In the genomic region with DNA sequence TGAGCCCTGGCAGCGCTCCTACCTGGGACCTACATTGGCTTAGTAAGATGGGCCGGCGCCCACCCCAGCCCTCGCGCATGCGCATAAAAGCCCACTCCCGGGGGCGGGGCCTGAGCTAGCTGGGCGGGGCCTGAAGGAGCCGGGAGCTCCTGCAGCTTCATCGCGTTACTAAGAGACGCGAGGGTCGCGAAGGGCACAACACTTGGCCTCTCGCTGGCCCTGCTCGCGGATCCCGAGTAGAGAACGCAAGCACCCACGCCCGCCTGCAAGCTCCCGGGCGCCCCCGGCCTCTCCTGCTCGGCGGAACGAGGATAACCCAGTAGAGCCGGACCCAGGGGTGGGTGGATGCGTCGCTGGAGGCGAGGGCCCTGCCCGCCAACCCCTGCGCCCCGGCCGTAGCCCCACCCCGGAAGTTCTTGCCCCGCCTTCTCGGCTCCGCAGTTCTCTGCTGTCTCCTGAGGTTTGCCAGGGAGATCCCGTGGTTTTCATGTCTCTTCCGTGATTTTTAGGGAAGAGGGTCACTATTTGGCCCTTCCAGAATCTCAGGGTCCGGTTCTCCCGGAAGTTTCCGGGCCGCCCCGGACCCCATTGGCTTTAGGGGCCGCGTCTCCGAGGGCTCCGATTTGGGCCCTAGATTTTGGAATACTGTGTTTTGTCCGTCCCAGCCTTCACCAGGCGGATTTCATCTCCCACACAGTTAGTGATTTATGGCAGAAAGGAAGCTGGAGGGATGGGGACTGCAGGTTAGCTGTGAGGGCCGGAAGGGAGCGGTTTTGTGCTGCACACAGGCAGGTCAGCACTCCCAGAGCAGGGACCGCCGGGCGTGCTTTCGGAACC, we compare ENCODE assay signal across 1 cellular context.
TF ChIP-seq lines count a peak whose summit lies in the region.

MEIG1 (plus strand) TSS at position 168 of the 837 bp plus-strand sequence. CDS start 7,081 bp downstream, outside the sequence.

TF ChIP-seq in K562, 482 proteins besides CTCF, POLR2A, EP300 and RAD21 (continued from another document and continues in another):
- TF ChIP-seq KLF13 (tag; IDR thresholded peaks at IDR 0.05; ENCODE audit: borderline replicate concordance, low read depth) (0 out of 2 replicates have a peak, but pooled peaks have one; percentile 16), MEIS2 (IDR thresholded peaks at IDR 0.05; ENCODE audit: partially characterized antibody) (peak; percentile 97), SRF (CRISPR knock-in tag; IDR thresholded peaks at IDR 0.05) (peak in 1 of 2 experiments; percentile 68; a peak in 1 of 4 replicates), BHLHE40 (IDR thresholded peaks at IDR 0.05; ENCODE audit: low read length) (0 out of 2 replicates have a peak, but pooled peaks have one; percentile 16), CXXC5 (CRISPR knock-in tag; IDR thresholded peaks at IDR 0.05) (peak; percentile 68), ARNT (IDR thresholded peaks at IDR 0.05) (peak in 1 of 2 experiments; percentile 61; a peak in 2 of 4 replicates), ZBTB49 (CRISPR knock-in tag; IDR thresholded peaks at IDR 0.05; ENCODE audit: borderline replicate concordance) (no peak), GTF2A2 (tag; IDR thresholded peaks at IDR 0.05) (peak; percentile 67), MYBL2 (IDR thresholded peaks at IDR 0.05; ENCODE audit: low read depth) (no peak), MYBL2 (CRISPR knock-in tag; IDR thresholded peaks at IDR 0.05; ENCODE audit: borderline replicate concordance) (no peak), ZNF778 (CRISPR knock-in tag; IDR thresholded peaks at IDR 0.05) (no peak), TRIM24 (IDR thresholded peaks at IDR 0.05) (peak in 1 of 2 experiments; percentile 98; a peak in 2 of 4 replicates), MTA3 (IDR thresholded peaks at IDR 0.05; ENCODE audit: borderline replicate concordance) (peak; percentile 64; the same call in 1 of the 2 replicates), NONO (IDR thresholded peaks at IDR 0.05; ENCODE audit: low read depth in 2 of 2, low read length in 1 of 2) (no peak; a peak in 1 of 4 replicates), SIN3A (IDR thresholded peaks at IDR 0.05; ENCODE audit: borderline replicate concordance in 2 of 2, control insufficient read depth in 1 of 2, low read depth in 2 of 2, low read length in 2 of 2) (peak; percentile 17 to 31; a peak in 2 of 4 replicates), EZH2 (IDR thresholded peaks at IDR 0.05; ENCODE audit: borderline replicate concordance, low read depth, low read length) (no peak), NCOA1 (IDR thresholded peaks at IDR 0.05; ENCODE audit: low read depth) (peak; percentile 99), PTBP1 (IDR thresholded peaks at IDR 0.05; ENCODE audit: low read depth, low read length) (no peak), IFI16 (CRISPR knock-in tag; IDR thresholded peaks at IDR 0.05) (no peak), ATF1 (CRISPR knock-in tag; IDR thresholded peaks at IDR 0.05) (no peak), ATF1 (tag; IDR thresholded peaks at IDR 0.05) (peak; percentile 56), E2F3 (CRISPR knock-in tag; IDR thresholded peaks at IDR 0.05) (no peak), ZNF143 (CRISPR knock-in tag; IDR thresholded peaks at IDR 0.05) (no peak), ZKSCAN3 (CRISPR knock-in tag; IDR thresholded peaks at IDR 0.05) (no peak), AFF1 (IDR thresholded peaks at IDR 0.05; ENCODE audit: low read depth in 1 of 2, partially characterized antibody in 2 of 2) (peak in 1 of 2 experiments; percentile 31), SOX6 (IDR thresholded peaks at IDR 0.05) (peak; percentile 58; the same call in 1 of the 2 replicates), TBP (optimal IDR thresholded peaks at IDR 0.05; ENCODE audit: low read depth, low read length) (peak; percentile 73)
- TF ChIP-seq, protein P1, sequence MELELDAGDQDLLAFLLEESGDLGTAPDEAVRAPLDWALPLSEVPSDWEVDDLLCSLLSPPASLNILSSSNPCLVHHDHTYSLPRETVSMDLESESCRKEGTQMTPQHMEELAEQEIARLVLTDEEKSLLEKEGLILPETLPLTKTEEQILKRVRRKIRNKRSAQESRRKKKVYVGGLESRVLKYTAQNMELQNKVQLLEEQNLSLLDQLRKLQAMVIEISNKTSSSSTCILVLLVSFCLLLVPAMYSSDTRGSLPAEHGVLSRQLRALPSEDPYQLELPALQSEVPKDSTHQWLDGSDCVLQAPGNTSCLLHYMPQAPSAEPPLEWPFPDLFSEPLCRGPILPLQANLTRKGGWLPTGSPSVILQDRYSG (tag; conservative IDR thresholded peaks at IDR 0.05; ENCODE audit: low read depth): no peak
- TF ChIP-seq, protein P2, sequence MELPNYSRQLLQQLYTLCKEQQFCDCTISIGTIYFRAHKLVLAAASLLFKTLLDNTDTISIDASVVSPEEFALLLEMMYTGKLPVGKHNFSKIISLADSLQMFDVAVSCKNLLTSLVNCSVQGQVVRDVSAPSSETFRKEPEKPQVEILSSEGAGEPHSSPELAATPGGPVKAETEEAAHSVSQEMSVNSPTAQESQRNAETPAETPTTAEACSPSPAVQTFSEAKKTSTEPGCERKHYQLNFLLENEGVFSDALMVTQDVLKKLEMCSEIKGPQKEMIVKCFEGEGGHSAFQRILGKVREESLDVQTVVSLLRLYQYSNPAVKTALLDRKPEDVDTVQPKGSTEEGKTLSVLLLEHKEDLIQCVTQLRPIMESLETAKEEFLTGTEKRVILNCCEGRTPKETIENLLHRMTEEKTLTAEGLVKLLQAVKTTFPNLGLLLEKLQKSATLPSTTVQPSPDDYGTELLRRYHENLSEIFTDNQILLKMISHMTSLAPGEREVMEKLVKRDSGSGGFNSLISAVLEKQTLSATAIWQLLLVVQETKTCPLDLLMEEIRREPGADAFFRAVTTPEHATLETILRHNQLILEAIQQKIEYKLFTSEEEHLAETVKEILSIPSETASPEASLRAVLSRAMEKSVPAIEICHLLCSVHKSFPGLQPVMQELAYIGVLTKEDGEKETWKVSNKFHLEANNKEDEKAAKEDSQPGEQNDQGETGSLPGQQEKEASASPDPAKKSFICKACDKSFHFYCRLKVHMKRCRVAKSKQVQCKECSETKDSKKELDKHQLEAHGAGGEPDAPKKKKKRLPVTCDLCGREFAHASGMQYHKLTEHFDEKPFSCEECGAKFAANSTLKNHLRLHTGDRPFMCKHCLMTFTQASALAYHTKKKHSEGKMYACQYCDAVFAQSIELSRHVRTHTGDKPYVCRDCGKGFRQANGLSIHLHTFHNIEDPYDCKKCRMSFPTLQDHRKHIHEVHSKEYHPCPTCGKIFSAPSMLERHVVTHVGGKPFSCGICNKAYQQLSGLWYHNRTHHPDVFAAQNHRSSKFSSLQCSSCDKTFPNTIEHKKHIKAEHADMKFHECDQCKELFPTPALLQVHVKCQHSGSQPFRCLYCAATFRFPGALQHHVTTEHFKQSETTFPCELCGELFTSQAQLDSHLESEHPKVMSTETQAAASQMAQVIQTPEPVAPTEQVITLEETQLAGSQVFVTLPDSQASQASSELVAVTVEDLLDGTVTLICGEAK (IDR thresholded peaks at IDR 0.05): peak; percentile 99
- TF ChIP-seq, protein P2 (CRISPR knock-in tag; IDR thresholded peaks at IDR 0.05): no peak
- TF ChIP-seq, protein P3, sequence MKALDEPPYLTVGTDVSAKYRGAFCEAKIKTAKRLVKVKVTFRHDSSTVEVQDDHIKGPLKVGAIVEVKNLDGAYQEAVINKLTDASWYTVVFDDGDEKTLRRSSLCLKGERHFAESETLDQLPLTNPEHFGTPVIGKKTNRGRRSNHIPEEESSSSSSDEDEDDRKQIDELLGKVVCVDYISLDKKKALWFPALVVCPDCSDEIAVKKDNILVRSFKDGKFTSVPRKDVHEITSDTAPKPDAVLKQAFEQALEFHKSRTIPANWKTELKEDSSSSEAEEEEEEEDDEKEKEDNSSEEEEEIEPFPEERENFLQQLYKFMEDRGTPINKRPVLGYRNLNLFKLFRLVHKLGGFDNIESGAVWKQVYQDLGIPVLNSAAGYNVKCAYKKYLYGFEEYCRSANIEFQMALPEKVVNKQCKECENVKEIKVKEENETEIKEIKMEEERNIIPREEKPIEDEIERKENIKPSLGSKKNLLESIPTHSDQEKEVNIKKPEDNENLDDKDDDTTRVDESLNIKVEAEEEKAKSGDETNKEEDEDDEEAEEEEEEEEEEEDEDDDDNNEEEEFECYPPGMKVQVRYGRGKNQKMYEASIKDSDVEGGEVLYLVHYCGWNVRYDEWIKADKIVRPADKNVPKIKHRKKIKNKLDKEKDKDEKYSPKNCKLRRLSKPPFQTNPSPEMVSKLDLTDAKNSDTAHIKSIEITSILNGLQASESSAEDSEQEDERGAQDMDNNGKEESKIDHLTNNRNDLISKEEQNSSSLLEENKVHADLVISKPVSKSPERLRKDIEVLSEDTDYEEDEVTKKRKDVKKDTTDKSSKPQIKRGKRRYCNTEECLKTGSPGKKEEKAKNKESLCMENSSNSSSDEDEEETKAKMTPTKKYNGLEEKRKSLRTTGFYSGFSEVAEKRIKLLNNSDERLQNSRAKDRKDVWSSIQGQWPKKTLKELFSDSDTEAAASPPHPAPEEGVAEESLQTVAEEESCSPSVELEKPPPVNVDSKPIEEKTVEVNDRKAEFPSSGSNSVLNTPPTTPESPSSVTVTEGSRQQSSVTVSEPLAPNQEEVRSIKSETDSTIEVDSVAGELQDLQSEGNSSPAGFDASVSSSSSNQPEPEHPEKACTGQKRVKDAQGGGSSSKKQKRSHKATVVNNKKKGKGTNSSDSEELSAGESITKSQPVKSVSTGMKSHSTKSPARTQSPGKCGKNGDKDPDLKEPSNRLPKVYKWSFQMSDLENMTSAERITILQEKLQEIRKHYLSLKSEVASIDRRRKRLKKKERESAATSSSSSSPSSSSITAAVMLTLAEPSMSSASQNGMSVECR (CRISPR knock-in tag; IDR thresholded peaks at IDR 0.05): peak; percentile 48; the same call in 1 of the 2 replicates
